In genomic region chr14:59511916-59512530, GRCh38 we compare ENCODE assay signal across 8 cellular contexts.
A peak's percentile ranks its signal among the peaks of the same experiment; 100 is the strongest.
DNase-seq lines count a peak whose midpoint lies in the region; TF ChIP-seq lines count a peak whose summit lies in the region.

No MANE protein-coding gene starts in this region.

- H3K27ac ChIP-seq in 22Rv1, result no peak overlapping the region

- TF ChIP-seq CTCF in 22Rv1 (IDR thresholded peaks at IDR 0.05), result peak; percentile 79
- peak; percentile 69 for TF ChIP-seq CTCF in GM12864 (IDR thresholded peaks at IDR 0.05; ENCODE audit: low read depth, low read length, missing control alignments)

- no peak overlapping the region for H3K4me3 ChIP-seq in GM12864 (ENCODE audit: low read depth, low read length)

- no peak for TF ChIP-seq POLR2A in erythroblast (IDR thresholded peaks at IDR 0.05; ENCODE audit: low read length)

- DNase-seq in GM12864 (ENCODE audit: low read depth), result no peak
- DNase-seq in NCI-H69 (lab: John Stamatoyannopoulos, UW), result peak; percentile 73
- DNase-seq in erythroblast (lab: John Stamatoyannopoulos, UW), result peak; percentile 7 to 19
- no peak for DNase-seq in NCI-H446 (lab: John Stamatoyannopoulos, UW)
- DNase-seq in HuH-7.5 (ENCODE audit: low spot score), result no peak
- DNase-seq in cerebellar nuclear complex (lab: John Stamatoyannopoulos, UW), result no peak
- no peak for DNase-seq in activated CD4-positive, alpha-beta T cell treated with anti-CD3 and anti-CD28 coated beads for 4 hours

Comparison
In these comparisons a context has a peak if more than half of its experiments do, and no peak if none do; other contexts are left out.
1. DNase-seq: peak in NCI-H69 (single experiment) and erythroblast (2 of 2); none in GM12864 (single experiment), NCI-H446 (0 of 2), HuH-7.5 (single experiment), cerebellar nuclear complex (0 of 2) and activated CD4-positive, alpha-beta T cell treated with anti-CD3 and anti-CD28 coated beads for 4 hours (0 of 2).